In genomic region chr17:18224428-18225120, GRCh38 we compare ENCODE assay signal across 8 cellular contexts. TPM values are rescaled to one million over a fixed set of nuclear protein-coding genes. Genes with fewer than 3 reads are reported as not detected.
DNase-seq lines count a peak whose midpoint lies in the region; ATAC-seq, FAIRE-seq and TF ChIP-seq lines count a peak whose summit lies in the region.

No MANE protein-coding gene starts in this region.

- TF ChIP-seq CTCF in WERI-Rb-1 (IDR thresholded peaks at IDR 0.05; ENCODE audit: low read depth, low read length) (no peak), cardiac muscle cell (IDR thresholded peaks at IDR 0.05; ENCODE audit: low read depth, low read length) (no peak)

- peak overlapping the region; percentile 73 for H3K27ac ChIP-seq in WERI-Rb-1
- H3K27ac ChIP-seq in cardiac muscle cell: peak overlapping the region; percentile 85

- H3K36me3 ChIP-seq in H7 (replicated peaks; ENCODE audit: control insufficient read depth, insufficient read depth, low read length): no peaks in the 10 kb centered on the region
- no peaks in the 10 kb centered on the region for H3K36me3 ChIP-seq in WERI-Rb-1
- H3K36me3 ChIP-seq in cardiac muscle cell: no peaks in the 10 kb centered on the region

- intact Hi-C loops in sciatic nerve (cut with DNase I): no loop called here

- peak; percentile 95 for DNase-seq in H7
- DNase-seq in WERI-Rb-1: peak; percentile 58
- peak; percentile 39 to 75 for DNase-seq in cardiac muscle cell (ENCODE audit: low read depth in 1 of 2, low spot score in 1 of 2)
- DNase-seq in sciatic nerve (ENCODE audit: low spot score): no peak
- no peak for DNase-seq in GM12891 (ENCODE audit: insufficient read length, low spot score)
- no peak for DNase-seq in DMS53 treated with DMSO at 0.1 percent for 48 hours (lab: John Stamatoyannopoulos, UW; ENCODE audit: unreplicated experiment)

- ATAC-seq in sciatic nerve (peak; percentile 72), GM21786 (IDR thresholded peaks at IDR 0.05; ENCODE audit: unreplicated experiment) (no peak), GM21619 (IDR thresholded peaks at IDR 0.05; ENCODE audit: unreplicated experiment) (no peak)

- H3K4me3 ChIP-seq in H7 (ENCODE audit: insufficient read depth, low read depth, low read length): peak overlapping the region; percentile 69
- H3K4me3 ChIP-seq in WERI-Rb-1 (ENCODE audit: low read depth, low read length): peak overlapping the region; percentile 36
- no peak overlapping the region for H3K4me3 ChIP-seq in cardiac muscle cell

- TF ChIP-seq POLR2A in GM12891 (IDR thresholded peaks at IDR 0.05; ENCODE audit: low read depth, low read length): no peak

- H3K9me3 ChIP-seq in WERI-Rb-1 (ENCODE audit: severe bottlenecking): no peaks in the 10 kb centered on the region
- H3K9me3 ChIP-seq in cardiac muscle cell (ENCODE audit: low read depth): no peaks in the 10 kb centered on the region

- H3K4me1 ChIP-seq in cardiac muscle cell (ENCODE audit: low read depth): peaks cover 17% of the 10 kb centered on the region

- no peak for FAIRE-seq in GM12891 (lab: Jason Lieb, UNC)

- no peaks in the 10 kb centered on the region for H3K27me3 ChIP-seq in H7 (ENCODE audit: control insufficient read depth, insufficient read depth, low read length)
- no peaks in the 10 kb centered on the region for H3K27me3 ChIP-seq in WERI-Rb-1 (ENCODE audit: insufficient read depth, low read depth, severe bottlenecking)
- no peaks in the 10 kb centered on the region for H3K27me3 ChIP-seq in cardiac muscle cell

TF ChIP-seq in GM12891, 5 proteins besides CTCF, POLR2A, EP300 and RAD21:
- TF ChIP-seq POLR2AphosphoS5 (IDR thresholded peaks at IDR 0.05; ENCODE audit: low read depth, low read length): no peak
- no peak for TF ChIP-seq PAX5 (IDR thresholded peaks at IDR 0.05; ENCODE audit: insufficient read depth, low read length, severe bottlenecking)
- TF ChIP-seq POU2F2 (IDR thresholded peaks at IDR 0.05; ENCODE audit: low read depth, low read length): no peak
- no peak for TF ChIP-seq SPI1 (IDR thresholded peaks at IDR 0.05; ENCODE audit: low read depth, low read length)
- TF ChIP-seq TAF1 (IDR thresholded peaks at IDR 0.05; ENCODE audit: low read depth, low read length): no peak

RNA-seq across cellular contexts. Expression of gene LLGL1, which starts 0.9 kb away (rescaled TPM):
- 81.6 and 85.1 TPM in 2 replicates for total RNA-seq in H7 (2014; rRNA removed; shearing (Covaris generic))
- 81.5 and 83.8 TPM in 2 replicates for total RNA-seq in cardiac muscle cell
- 5.9 and 7.3 TPM in 2 replicates for polyA plus RNA-seq in cardiac muscle cell
- 21.4 TPM for total RNA-seq in sciatic nerve
- polyA plus RNA-seq in GM12891 (2012; ENCODE audit: low read depth, missing spikeins): 1.3 TPM

RNA-seq across cellular contexts. Expression of gene FLII, which starts 34.0 kb away (rescaled TPM):
- 199 and 225 TPM in 2 replicates for total RNA-seq in H7 (2014; rRNA removed; shearing (Covaris generic))
- total RNA-seq in cardiac muscle cell (227 and 303 TPM in 2 replicates), sciatic nerve (244 TPM)
- polyA plus RNA-seq in cardiac muscle cell: 210 and 232 TPM in 2 replicates
- polyA plus RNA-seq in GM12891 (2012; ENCODE audit: low read depth, missing spikeins): 87.8 TPM

RNA-seq across cellular contexts. Expression of gene MIEF2, which starts 35.9 kb away (rescaled TPM):
- 16.2 and 17.3 TPM in 2 replicates for total RNA-seq in H7 (2014; rRNA removed; shearing (Covaris generic))
- total RNA-seq in cardiac muscle cell (95.7 and 101 TPM in 2 replicates), sciatic nerve (15.5 TPM)
- 36.9 and 37.3 TPM in 2 replicates for polyA plus RNA-seq in cardiac muscle cell
- 3.6 TPM for polyA plus RNA-seq in GM12891 (2012; ENCODE audit: low read depth, missing spikeins)

RNA-seq across cellular contexts. Expression of gene ALKBH5, which starts 40.9 kb away (rescaled TPM):
- 101 and 103 TPM in 2 replicates for total RNA-seq in H7 (2014; rRNA removed; shearing (Covaris generic))
- total RNA-seq in cardiac muscle cell (247 and 279 TPM in 2 replicates), sciatic nerve (96.3 TPM)
- 257 and 321 TPM in 2 replicates for polyA plus RNA-seq in cardiac muscle cell
- 38.6 TPM for polyA plus RNA-seq in GM12891 (2012; ENCODE audit: low read depth, missing spikeins)

Comparison
In these comparisons a context has a peak if more than half of its experiments do, and no peak if none do; other contexts are left out.
1. DNase-seq: peak in H7 (single experiment), WERI-Rb-1 (single experiment) and cardiac muscle cell (2 of 2); none in sciatic nerve (single experiment), GM12891 (single experiment) and DMS53 treated with DMSO at 0.1 percent for 48 hours (single experiment).